In the genomic region with DNA sequence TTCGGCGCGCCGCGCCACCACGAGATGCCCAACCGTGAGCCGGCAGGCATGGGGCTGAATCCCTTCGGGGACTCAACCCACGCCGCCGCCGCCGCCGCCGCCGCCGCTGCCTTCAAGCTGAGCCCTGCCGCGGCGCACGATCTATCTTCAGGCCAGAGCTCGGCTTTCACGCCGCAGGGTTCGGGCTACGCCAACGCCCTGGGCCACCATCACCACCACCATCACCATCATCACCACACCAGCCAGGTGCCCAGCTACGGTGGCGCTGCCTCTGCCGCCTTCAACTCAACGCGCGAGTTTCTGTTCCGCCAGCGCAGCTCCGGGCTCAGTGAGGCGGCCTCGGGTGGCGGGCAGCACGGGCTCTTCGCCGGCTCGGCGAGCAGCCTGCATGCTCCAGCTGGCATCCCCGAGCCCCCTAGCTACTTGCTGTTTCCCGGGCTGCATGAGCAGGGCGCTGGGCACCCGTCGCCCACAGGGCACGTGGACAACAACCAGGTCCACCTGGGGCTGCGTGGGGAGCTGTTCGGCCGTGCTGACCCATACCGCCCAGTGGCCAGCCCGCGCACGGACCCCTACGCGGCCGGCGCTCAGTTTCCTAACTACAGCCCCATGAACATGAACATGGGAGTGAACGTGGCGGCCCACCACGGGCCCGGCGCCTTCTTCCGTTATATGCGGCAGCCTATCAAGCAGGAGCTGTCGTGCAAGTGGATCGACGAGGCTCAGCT, we compare ENCODE assay signal across 14 cellular contexts. TPM values are rescaled to one million over a fixed set of nuclear protein-coding genes. Genes with fewer than 3 reads are reported as not detected.
DNase-seq lines count a peak whose midpoint lies in the region; ATAC-seq lines count a peak whose summit lies in the region.
"Had no signal": no experiment of that assay in that cellular context is flagged by ENCODE, and none has a peak within 500 bp of the region (broad histone marks: within the 10 kb centered on the region; RNA-seq: fewer than 3 reads in every experiment).

No MANE protein-coding gene starts in this region.

- H3K9me3 Mint-ChIP-seq in activated T-cell treated with anti-CD3 and anti-CD28 coated beads, Interleukin-2, amount 50 U/mL, for 4 hours = no peaks in the 10 kb centered on the region
- no peaks in the 10 kb centered on the region for H3K9me3 Mint-ChIP-seq in activated T-helper 1 cell treated with anti-CD3 and anti-CD28 coated beads, Interleukin-12 subunit alpha, Interleukin-12 subunit beta, Interleukin-2, Interleukin-4 antibody, amounts not matched to agents 30 ng/mL and 10 ng/mL and 1 ng/mL, durations not matched to agents 14 hours and 24 hours and 36 hours
- peaks cover 0 to 13% (median 2%) of the 10 kb centered on the region in 6 donors for H3K9me3 Mint-ChIP-seq in immature natural killer cell

- H3K27ac Mint-ChIP-seq in activated T-helper 1 cell treated with anti-CD3 and anti-CD28 coated beads, Interleukin-12 subunit alpha, Interleukin-12 subunit beta, Interleukin-2, Interleukin-4 antibody, amounts not matched to agents 30 ng/mL and 10 ng/mL and 1 ng/mL, durations not matched to agents 14 hours and 24 hours and 36 hours = peak overlapping the region; percentile 81
- no peak overlapping the region for H3K27ac Mint-ChIP-seq in immature natural killer cell

- H3K4me1 ChIP-seq in subcutaneous abdominal adipose tissue (ENCODE audit: control insufficient read depth in 5 of 5, insufficient read depth in 5 of 5, low read length in 5 of 5) = peaks cover 0 to 27% (median 16%) of the 10 kb centered on the region in 5 donors
- H3K4me1 ChIP-seq: SJCRH30 had no signal

- no peaks in the 10 kb centered on the region for H3K9me3 ChIP-seq in subcutaneous abdominal adipose tissue (ENCODE audit: control insufficient read depth in 5 of 5, low read length in 5 of 5)
- H3K9me3 ChIP-seq: SJCRH30 had no signal

- peaks cover 13% of the 10 kb centered on the region for H3K4me1 Mint-ChIP-seq in activated T-cell treated with anti-CD3 and anti-CD28 coated beads, Interleukin-2, amount 50 U/mL, for 4 hours (ENCODE audit: low read depth)
- H3K4me1 Mint-ChIP-seq in activated T-helper 1 cell treated with anti-CD3 and anti-CD28 coated beads, Interleukin-12 subunit alpha, Interleukin-12 subunit beta, Interleukin-2, Interleukin-4 antibody, amounts not matched to agents 30 ng/mL and 10 ng/mL and 1 ng/mL, durations not matched to agents 14 hours and 24 hours and 36 hours (ENCODE audit: low read depth) = no peaks in the 10 kb centered on the region
- H3K4me1 Mint-ChIP-seq in immature natural killer cell = peaks cover 6 to 12% of the 10 kb centered on the region in 2 donors

- peak in 1 of 2 donors; percentile 21 for ATAC-seq in activated T-cell treated with anti-CD3 and anti-CD28 coated beads, Interleukin-2, amount 50 U/mL, for 4 hours
- ATAC-seq in HG03520 (IDR thresholded peaks at IDR 0.05; ENCODE audit: unreplicated experiment) (no peak), GM21515 (IDR thresholded peaks at IDR 0.05; ENCODE audit: unreplicated experiment) (no peak)

- H3K27me3 Mint-ChIP-seq in activated T-cell treated with anti-CD3 and anti-CD28 coated beads, Interleukin-2, amount 50 U/mL, for 4 hours (ENCODE audit: low read depth) = peaks cover 72% of the 10 kb centered on the region
- peaks cover 39% of the 10 kb centered on the region for H3K27me3 Mint-ChIP-seq in activated T-helper 1 cell treated with anti-CD3 and anti-CD28 coated beads, Interleukin-12 subunit alpha, Interleukin-12 subunit beta, Interleukin-2, Interleukin-4 antibody, amounts not matched to agents 30 ng/mL and 10 ng/mL and 1 ng/mL, durations not matched to agents 14 hours and 24 hours and 36 hours (ENCODE audit: insufficient read depth)
- peaks cover 11 to 30% (median 20%) of the 10 kb centered on the region in 3 donors for H3K27me3 Mint-ChIP-seq in immature natural killer cell (ENCODE audit: low read depth in 3 of 3)

- no peaks in the 10 kb centered on the region for H3K36me3 ChIP-seq in subcutaneous abdominal adipose tissue (ENCODE audit: control insufficient read depth in 5 of 5, insufficient read depth in 5 of 5, low read length in 5 of 5)
- H3K36me3 ChIP-seq: SJCRH30 had no signal

- H3K36me3 Mint-ChIP-seq in activated T-cell treated with anti-CD3 and anti-CD28 coated beads, Interleukin-2, amount 50 U/mL, for 4 hours (ENCODE audit: insufficient read depth) = no peaks in the 10 kb centered on the region
- H3K36me3 Mint-ChIP-seq in activated T-helper 1 cell treated with anti-CD3 and anti-CD28 coated beads, Interleukin-12 subunit alpha, Interleukin-12 subunit beta, Interleukin-2, Interleukin-4 antibody, amounts not matched to agents 30 ng/mL and 10 ng/mL and 1 ng/mL, durations not matched to agents 14 hours and 24 hours and 36 hours (ENCODE audit: low read depth) = no peaks in the 10 kb centered on the region
- H3K36me3 Mint-ChIP-seq in immature natural killer cell = peaks cover 0 to 5% (median 0%) of the 10 kb centered on the region in 3 donors

- peak overlapping the region; percentile 42 for H3K4me3 Mint-ChIP-seq in activated T-cell treated with anti-CD3 and anti-CD28 coated beads, Interleukin-2, amount 50 U/mL, for 4 hours
- no peak overlapping the region for H3K4me3 Mint-ChIP-seq in activated T-helper 1 cell treated with anti-CD3 and anti-CD28 coated beads, Interleukin-12 subunit alpha, Interleukin-12 subunit beta, Interleukin-2, Interleukin-4 antibody, amounts not matched to agents 30 ng/mL and 10 ng/mL and 1 ng/mL, durations not matched to agents 14 hours and 24 hours and 36 hours
- peak overlapping the region; percentile 8 to 52 (median 33) for H3K4me3 Mint-ChIP-seq in immature natural killer cell

- peak overlapping the region in 4 of 5 donors; percentile 51 to 72 (median 61) for H3K4me3 ChIP-seq in subcutaneous abdominal adipose tissue (ENCODE audit: low read depth in 1 of 5, low read length in 5 of 5)
- H3K4me3 ChIP-seq: SJCRH30 had no signal

- no peak for DNase-seq in activated T-cell treated with anti-CD3 and anti-CD28 coated beads, Interleukin-2, amount 50 U/mL, for 4 hours
- DNase-seq in activated T-cell treated with anti-CD3 and anti-CD28 coated beads, Interleukin-2, amount 50 U/mL, for 48 hours = no peak
- DNase-seq in activated T-helper 1 cell treated with anti-CD3 and anti-CD28 coated beads, Interleukin-12 subunit alpha, Interleukin-12 subunit beta, Interleukin-2, Interleukin-4 antibody, amounts not matched to agents 30 ng/mL and 10 ng/mL and 1 ng/mL, durations not matched to agents 14 hours and 24 hours and 36 hours (ENCODE audit: low spot score) = no peak
- DNase-seq in immature natural killer cell (no peak), SK-N-DZ (ENCODE audit: low spot score) (no peak)
- DNase-seq: activated effector memory CD4-positive, alpha-beta T cell treated with anti-CD3 and anti-CD28 coated beads, Interleukin-2, amount 50 U/mL, for 16 hours; erythroblast; NCI-H1436; SJCRH30 had no signal

- intact Hi-C loops in activated T-helper 1 cell treated with anti-CD3 and anti-CD28 coated beads, Interleukin-12 subunit alpha, Interleukin-12 subunit beta, Interleukin-2, Interleukin-4 antibody, amounts not matched to agents 30 ng/mL and 10 ng/mL and 1 ng/mL, durations not matched to agents 14 hours and 24 hours and 36 hours (cut with micrococcal nuclease) = no loop called here

- no peak overlapping the region for H3K27ac ChIP-seq in subcutaneous abdominal adipose tissue (ENCODE audit: low read depth, low read length)
- H3K27ac ChIP-seq: C4-2B, SJCRH30 had no signal

- peaks cover 41 to 76% (median 53%) of the 10 kb centered on the region in 5 donors for H3K27me3 ChIP-seq in subcutaneous abdominal adipose tissue (ENCODE audit: control insufficient read depth in 5 of 5, insufficient read depth in 4 of 5, low read length in 5 of 5)
- H3K27me3 ChIP-seq: SJCRH30 had no signal

- H3K9ac ChIP-seq in subcutaneous abdominal adipose tissue (ENCODE audit: low read length in 5 of 5) = no peak overlapping the region

RNA-seq across cellular contexts. Expression of a gene that starts 1.0 kb away (rescaled TPM):
- not detected for total RNA-seq in activated T-cell treated with anti-CD3 and anti-CD28 coated beads, Interleukin-2, amount 50 U/mL, for 4 hours
- total RNA-seq in activated T-helper 1 cell treated with anti-CD3 and anti-CD28 coated beads, Interleukin-12 subunit alpha, Interleukin-12 subunit beta, Interleukin-2, Interleukin-4 antibody, amounts not matched to agents 30 ng/mL and 10 ng/mL and 1 ng/mL, durations not matched to agents 14 hours and 24 hours and 36 hours = not detected in 2 replicates
- polyA plus RNA-seq in immature natural killer cell = not detected
- polyA plus RNA-seq in SK-N-DZ (2014; cell fraction: cytosol; rRNA removed) = not detected in 2 replicates
- not detected in 2 replicates for polyA plus RNA-seq in SK-N-DZ (2014; cell fraction: nucleus; rRNA removed)
- total RNA-seq: mucosa of gallbladder, SJCRH30 had no signal
